ENCODE assay signal across 18 cellular contexts in genomic region chr17:28968269-28968913, GRCh38. TPM values are rescaled to one million over a fixed set of nuclear protein-coding genes. Genes with fewer than 3 reads are reported as not detected.
DNase-seq lines count a peak whose midpoint lies in the region; ATAC-seq and TF ChIP-seq lines count a peak whose summit lies in the region.
"Had no signal": no experiment of that assay in that cellular context is flagged by ENCODE, and none has a peak within 500 bp of the region (broad histone marks: within the 10 kb centered on the region; RNA-seq: fewer than 3 reads in every experiment).

No MANE protein-coding gene starts in this region.

- TF ChIP-seq CTCF in fibroblast of the aortic adventitia (IDR thresholded peaks at IDR 0.05; ENCODE audit: insufficient read depth, low read length) (no peak), neural crest cell (conservative IDR thresholded peaks at IDR 0.05) (no peak)

- peaks cover 40% of the 10 kb centered on the region for H3K4me1 Mint-ChIP-seq in neural crest cell
- H3K4me1 Mint-ChIP-seq in stimulated activated naive CD8-positive, alpha-beta T cell treated with anti-CD3 and anti-CD28 coated beads, Interleukin-15, amount 100 ng/mL, for 72 hours = no peaks in the 10 kb centered on the region
- H3K4me1 Mint-ChIP-seq: activated naive CD8-positive, alpha-beta T cell treated with anti-CD3 and anti-CD28 coated beads, Interleukin-2, amount 50 U/mL, for 24 hours had no signal

- no peak for ATAC-seq in stimulated activated naive CD8-positive, alpha-beta T cell treated with anti-CD3 and anti-CD28 coated beads, Interleukin-15, amount 100 ng/mL, for 72 hours
- ATAC-seq in SK-N-SH treated with all-trans-retinoic acid at 6 μM for 48 hours = no peak
- ATAC-seq: activated naive CD8-positive, alpha-beta T cell treated with anti-CD3 and anti-CD28 coated beads, Interleukin-2, amount 50 U/mL, for 24 hours had no signal

- no peaks in the 10 kb centered on the region for H3K36me3 Mint-ChIP-seq in neural crest cell (ENCODE audit: low read depth)
- H3K36me3 Mint-ChIP-seq: mesothelial cell of epicardium had no signal

- H3K27ac Mint-ChIP-seq in neural crest cell (ENCODE audit: unreplicated experiment) = peak overlapping the region; percentile 48
- H3K27ac Mint-ChIP-seq in stimulated activated naive CD8-positive, alpha-beta T cell treated with anti-CD3 and anti-CD28 coated beads, Interleukin-15, amount 100 ng/mL, for 72 hours = no peak overlapping the region
- H3K27ac Mint-ChIP-seq: activated naive CD8-positive, alpha-beta T cell treated with anti-CD3 and anti-CD28 coated beads, Interleukin-2, amount 50 U/mL, for 24 hours; activated T-cell treated with anti-CD3 and anti-CD28 coated beads, Interleukin-2, amount 50 U/mL, for 24 hours; mesothelial cell of epicardium; T-helper 2 cell treated with Interferon-gamma antibody and Interleukin-4, amounts not matched to agents 5 μg/mL and 100 μg/mL, for 36 hours had no signal

- no peaks in the 10 kb centered on the region for H3K9me3 Mint-ChIP-seq in neural crest cell
- no peaks in the 10 kb centered on the region for H3K9me3 Mint-ChIP-seq in stimulated activated naive CD8-positive, alpha-beta T cell treated with anti-CD3 and anti-CD28 coated beads, Interleukin-15, amount 100 ng/mL, for 72 hours
- H3K9me3 Mint-ChIP-seq: activated naive CD8-positive, alpha-beta T cell treated with anti-CD3 and anti-CD28 coated beads, Interleukin-2, amount 50 U/mL, for 24 hours; activated T-cell treated with anti-CD3 and anti-CD28 coated beads, Interleukin-2, amount 50 U/mL, for 24 hours; dendritic cell treated with granulocyte-macrophage colony-stimulating factor and Interleukin-4, amounts not matched to agents 40 ng/mL and 50 ng/mL, for 4 days; mesothelial cell of epicardium; T-helper 2 cell treated with Interferon-gamma antibody and Interleukin-4, amounts not matched to agents 5 μg/mL and 100 μg/mL, for 36 hours had no signal

- H3K4me3 Mint-ChIP-seq in neural crest cell = peak overlapping the region; percentile 39
- H3K4me3 Mint-ChIP-seq in stimulated activated naive CD8-positive, alpha-beta T cell treated with anti-CD3 and anti-CD28 coated beads, Interleukin-15, amount 100 ng/mL, for 72 hours = no peak overlapping the region
- H3K4me3 Mint-ChIP-seq: activated naive CD8-positive, alpha-beta T cell treated with anti-CD3 and anti-CD28 coated beads, Interleukin-2, amount 50 U/mL, for 24 hours; activated T-cell treated with anti-CD3 and anti-CD28 coated beads, Interleukin-2, amount 50 U/mL, for 24 hours; dendritic cell treated with granulocyte-macrophage colony-stimulating factor and Interleukin-4, amounts not matched to agents 40 ng/mL and 50 ng/mL, for 4 days; mesothelial cell of epicardium; T-helper 2 cell treated with Interferon-gamma antibody and Interleukin-4, amounts not matched to agents 5 μg/mL and 100 μg/mL, for 36 hours had no signal

- H3K4me3 ChIP-seq in fibroblast of the aortic adventitia (ENCODE audit: low read depth, low read length) = no peak overlapping the region
- H3K4me3 ChIP-seq: transverse colon had no signal

- DNase-seq in COR-L47 (lab: John Stamatoyannopoulos, UW) (peak; percentile 16), NCI-H1105 treated with DMSO at 0.1 percent for 48 hours (lab: John Stamatoyannopoulos, UW) (peak; percentile 30), fibroblast of the aortic adventitia (ENCODE audit: low read depth) (peak; percentile 28), neural crest cell (ENCODE audit: low read depth, low spot score) (peak; percentile 38), dedifferentiated amniotic fluid mesenchymal stem cell (ENCODE audit: extremely low spot score) (no peak), NCI-H1694 treated with DMSO at 0.1 percent for 48 hours (lab: John Stamatoyannopoulos, UW) (no peak)
- DNase-seq in stimulated activated naive CD8-positive, alpha-beta T cell treated with anti-CD3 and anti-CD28 coated beads, Interleukin-15, amount 100 ng/mL, for 72 hours = no peak
- DNase-seq: activated CD4-positive, alpha-beta T cell treated with anti-CD3 and anti-CD28 coated beads, Interleukin-2, amount 50 U/mL, for 1 hour; activated naive CD8-positive, alpha-beta T cell treated with anti-CD3 and anti-CD28 coated beads, Interleukin-2, amount 50 U/mL, for 24 hours; activated T-cell treated with anti-CD3 and anti-CD28 coated beads, Interleukin-2, amount 50 U/mL, for 24 hours; AML-193; transverse colon had no signal

- peaks cover 8% of the 10 kb centered on the region for H3K27me3 Mint-ChIP-seq in neural crest cell (ENCODE audit: low read depth)
- H3K27me3 Mint-ChIP-seq in stimulated activated naive CD8-positive, alpha-beta T cell treated with anti-CD3 and anti-CD28 coated beads, Interleukin-15, amount 100 ng/mL, for 72 hours = peaks cover 9% of the 10 kb centered on the region
- H3K27me3 Mint-ChIP-seq: activated naive CD8-positive, alpha-beta T cell treated with anti-CD3 and anti-CD28 coated beads, Interleukin-2, amount 50 U/mL, for 24 hours had no signal

TF ChIP-seq in SK-N-SH treated with all-trans-retinoic acid at 6 μM for 48 hours, 23 proteins besides CTCF, POLR2A, EP300 and RAD21:
- TF ChIP-seq BACH2 (CRISPR knock-in tag; IDR thresholded peaks at IDR 0.05; ENCODE audit: borderline replicate concordance) (no peak), RARB (CRISPR knock-in tag; IDR thresholded peaks at IDR 0.05) (no peak), SNAI2 (CRISPR knock-in tag; IDR thresholded peaks at IDR 0.05) (no peak), GLIS3 (CRISPR knock-in tag; IDR thresholded peaks at IDR 0.05) (no peak), TSHZ2 (CRISPR knock-in tag; IDR thresholded peaks at IDR 0.05) (no peak), ZNF565 (CRISPR knock-in tag; conservative IDR thresholded peaks at IDR 0.05; ENCODE audit: low read depth) (no peak), POU6F1 (CRISPR knock-in tag; IDR thresholded peaks at IDR 0.05; ENCODE audit: borderline replicate concordance, low read depth) (no peak), TCF4 (CRISPR knock-in tag; IDR thresholded peaks at IDR 0.05; ENCODE audit: borderline replicate concordance) (no peak), OSR1 (CRISPR knock-in tag; IDR thresholded peaks at IDR 0.05) (no peak), ARNTL (CRISPR knock-in tag; IDR thresholded peaks at IDR 0.05; ENCODE audit: borderline replicate concordance, low read depth) (no peak), TOX (CRISPR knock-in tag; IDR thresholded peaks at IDR 0.05; ENCODE audit: borderline replicate concordance) (no peak), ZC3H10 (CRISPR knock-in tag; IDR thresholded peaks at IDR 0.05) (no peak), CSRNP3 (CRISPR knock-in tag; IDR thresholded peaks at IDR 0.05) (no peak), ZNF70 (CRISPR knock-in tag; IDR thresholded peaks at IDR 0.05) (no peak)

RNA-seq across cellular contexts. Expression of gene PHF12, which starts 17.1 kb away (rescaled TPM):
- 25.7 and 58.1 TPM in 2 replicates for total RNA-seq in fibroblast of the aortic adventitia (ENCODE audit: low replicate concordance)
- total RNA-seq in neural crest cell = 60.8 and 64.7 TPM in 2 replicates

RNA-seq across cellular contexts. Expression of gene SEZ6, which starts 37.4 kb away (rescaled TPM):
- not detected in 2 replicates for total RNA-seq in fibroblast of the aortic adventitia (ENCODE audit: low replicate concordance)
- total RNA-seq in neural crest cell = 0.30 and 0.72 TPM in 2 replicates
- total RNA-seq: HT1080, mesothelial cell of epicardium, NCI-H460 had no signal

Comparison
In these comparisons a context has a peak if more than half of its experiments do, and no peak if none do; other contexts are left out.
1. DNase-seq: peak in COR-L47 (single experiment), NCI-H1105 treated with DMSO at 0.1 percent for 48 hours (single experiment), fibroblast of the aortic adventitia (single experiment) and neural crest cell (single experiment); none in dedifferentiated amniotic fluid mesenchymal stem cell (single experiment), stimulated activated naive CD8-positive, alpha-beta T cell treated with anti-CD3 and anti-CD28 coated beads, Interleukin-15, amount 100 ng/mL, for 72 hours (0 of 2) and NCI-H1694 treated with DMSO at 0.1 percent for 48 hours (single experiment).